ENCODE assay signal across 8 cellular contexts in the genomic region with DNA sequence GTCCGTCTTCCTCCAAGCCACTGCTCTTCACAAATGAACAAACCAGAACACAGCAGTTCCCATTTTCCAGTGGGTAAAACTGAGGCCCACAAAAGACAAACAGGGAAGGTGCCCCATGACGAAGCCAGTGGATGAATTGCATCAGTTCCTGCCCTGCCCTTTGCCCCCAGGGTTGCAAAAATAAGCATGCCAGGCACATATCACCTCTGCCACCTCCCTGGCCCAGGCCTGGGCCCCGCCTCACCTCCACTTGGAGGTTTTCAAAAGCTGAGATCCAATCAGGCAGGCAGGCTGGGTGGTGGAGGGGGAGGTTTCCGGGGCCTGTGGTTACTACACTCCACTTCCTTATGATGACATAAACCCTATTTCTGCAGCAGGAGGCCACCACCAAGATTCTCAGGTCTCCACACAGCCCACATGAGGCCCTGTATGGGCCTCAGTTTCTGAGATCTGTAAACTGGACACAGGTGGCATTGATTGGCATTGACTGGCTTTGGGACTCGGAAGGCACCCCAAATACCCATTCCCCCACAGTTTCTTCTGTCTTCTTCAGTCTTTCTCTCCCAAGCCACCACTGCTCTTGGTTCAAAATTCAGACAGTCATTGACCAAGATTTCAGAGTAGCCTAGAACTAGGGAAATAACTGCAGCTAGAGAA. TPM values are rescaled to one million over a fixed set of nuclear protein-coding genes. Genes with fewer than 3 reads are reported as not detected.
DNase-seq lines count a peak whose midpoint lies in the region; ATAC-seq and TF ChIP-seq lines count a peak whose summit lies in the region.

No MANE protein-coding gene starts in this region.

- H3K9me3 Mint-ChIP-seq in CD4-positive, alpha-beta T cell: no peaks in the 10 kb centered on the region
- no peaks in the 10 kb centered on the region for H3K9me3 Mint-ChIP-seq in T-cell
- no peaks in the 10 kb centered on the region for H3K9me3 Mint-ChIP-seq in activated naive CD8-positive, alpha-beta T cell treated with anti-CD3 and anti-CD28 coated beads, Interleukin-2, amount 10 ng/mL, durations not matched to agents 7 days and 5 days

- WGBS in right lobe of liver (ENCODE audit: insufficient coverage, low coverage, low lambda C conversion rate, missing lambda C conversion rate): 41% methylated on average over 4 of the region's 5 CpGs

- H3K4me1 Mint-ChIP-seq in CD4-positive, alpha-beta T cell (ENCODE audit: low read depth): peaks cover 90% of the 10 kb centered on the region
- H3K4me1 Mint-ChIP-seq in T-cell: peaks cover 84 to 88% (median 86%) of the 10 kb centered on the region in 3 donors
- peaks cover 64% of the 10 kb centered on the region for H3K4me1 Mint-ChIP-seq in activated naive CD8-positive, alpha-beta T cell treated with anti-CD3 and anti-CD28 coated beads, Interleukin-2, amount 10 ng/mL, durations not matched to agents 7 days and 5 days

- H3K36me3 ChIP-seq in right lobe of liver: no peaks in the 10 kb centered on the region

- peak overlapping the region; percentile 80 for H3K27ac ChIP-seq in CD4-positive, alpha-beta T cell (ENCODE audit: low read depth, low read length)
- H3K27ac ChIP-seq in right lobe of liver: peak overlapping the region in 1 of 3 donors; percentile 75

- no peaks in the 10 kb centered on the region for H3K27me3 ChIP-seq in CD4-positive, alpha-beta T cell (ENCODE audit: control insufficient read depth, insufficient read depth, low read length)
- H3K27me3 ChIP-seq in right lobe of liver: no peaks in the 10 kb centered on the region

- DNase-seq in CD4-positive, alpha-beta T cell: peak; percentile 77 to 89 (median 86)
- DNase-seq in HK-2 (ENCODE audit: unreplicated experiment) (peak; percentile 85), T-cell (peak; percentile 74 to 94 (median 90)), right lobe of liver (peak; percentile 83 to 93 (median 83)), NCI-H1436 treated with DMSO at 0.1 percent for 48 hours (lab: John Stamatoyannopoulos, UW) (no peak)
- DNase-seq in activated naive CD8-positive, alpha-beta T cell treated with anti-CD3 and anti-CD28 coated beads, Interleukin-2, amount 10 ng/mL, durations not matched to agents 7 days and 5 days: peak; percentile 84
- peak; percentile 61 for DNase-seq in stimulated activated CD8-positive, alpha-beta memory T cell treated with anti-CD3 and anti-CD28 coated beads, Interleukin-7, amount 100 ng/mL, for 24 hours (ENCODE audit: low read depth)

- peak; percentile 80 for ATAC-seq in CD4-positive, alpha-beta T cell (ENCODE audit: poor library complexity)
- ATAC-seq in GM19468 (IDR thresholded peaks at IDR 0.05; ENCODE audit: extremely low read depth, unreplicated experiment) (peak; percentile 35), T-cell (replicated peaks in 1 of 4) (peak; percentile 77 to 82 (median 78)), right lobe of liver (peak; percentile 68 to 81 (median 78))
- ATAC-seq in activated naive CD8-positive, alpha-beta T cell treated with anti-CD3 and anti-CD28 coated beads, Interleukin-2, amount 10 ng/mL, durations not matched to agents 7 days and 5 days (ENCODE audit: low read depth): peak; percentile 62

- no peaks in the 10 kb centered on the region for H3K9me3 ChIP-seq in CD4-positive, alpha-beta T cell (ENCODE audit: control insufficient read depth, low read length)
- H3K9me3 ChIP-seq in right lobe of liver: no peaks in the 10 kb centered on the region

- H3K36me3 Mint-ChIP-seq in CD4-positive, alpha-beta T cell (ENCODE audit: low read depth): peaks cover 13% of the 10 kb centered on the region
- H3K36me3 Mint-ChIP-seq in T-cell: peaks cover 5% of the 10 kb centered on the region
- peaks cover 33% of the 10 kb centered on the region for H3K36me3 Mint-ChIP-seq in activated naive CD8-positive, alpha-beta T cell treated with anti-CD3 and anti-CD28 coated beads, Interleukin-2, amount 10 ng/mL, durations not matched to agents 7 days and 5 days

- peak overlapping the region; percentile 90 for H3K27ac Mint-ChIP-seq in CD4-positive, alpha-beta T cell
- H3K27ac Mint-ChIP-seq in T-cell: peak overlapping the region; percentile 99 to 100
- H3K27ac Mint-ChIP-seq in activated naive CD8-positive, alpha-beta T cell treated with anti-CD3 and anti-CD28 coated beads, Interleukin-2, amount 10 ng/mL, durations not matched to agents 7 days and 5 days: peak overlapping the region; percentile 100

- TF ChIP-seq POLR2A in right lobe of liver (IDR thresholded peaks at IDR 0.05): peak; percentile 57

- peaks cover 0 to 28% (median 0%) of the 10 kb centered on the region in 4 donors for H3K4me1 ChIP-seq in right lobe of liver

- intact Hi-C loops in CD4-positive, alpha-beta T cell (cut with DNase I, micrococcal nuclease): no loop called here
- intact Hi-C loops in right lobe of liver (cut with DNase I): no loop called here

- no peak for TF ChIP-seq CTCF in CD4-positive, alpha-beta T cell (IDR thresholded peaks at IDR 0.05)
- TF ChIP-seq CTCF in right lobe of liver (IDR thresholded peaks at IDR 0.05): no peak

- CTCF ChIA-PET in CD4-positive, alpha-beta T cell (lab: Charles Lee): interaction anchor here (1.3 to 2.8 kb wide), 6 partner anchors 15 to 100 kb away, joined by 4 to 13 read pairs (median 5); no protein-coding TSS in a partner anchor
- CTCF ChIA-PET in T-cell (lab: Charles Lee): interaction anchor here (0.8 to 3.0 kb wide), 8 partner anchors 23 to 610 kb away, joined by 3 to 16 read pairs (median 6); partner anchors contain the start of gene ZNF281 (in 1 of the 2)

- peak overlapping the region; percentile 94 for H3K4me3 Mint-ChIP-seq in CD4-positive, alpha-beta T cell
- H3K4me3 Mint-ChIP-seq in T-cell: peak overlapping the region; percentile 70 to 99 (median 98)
- H3K4me3 Mint-ChIP-seq in activated naive CD8-positive, alpha-beta T cell treated with anti-CD3 and anti-CD28 coated beads, Interleukin-2, amount 10 ng/mL, durations not matched to agents 7 days and 5 days: peak overlapping the region; percentile 99

- H3K4me3 ChIP-seq in right lobe of liver: no peak overlapping the region

- POLR2A ChIA-PET in CD4-positive, alpha-beta T cell (lab: Charles Lee): interaction anchor here (0.9 to 2.6 kb wide), 8 partner anchors 9 to 350 kb away, joined by 3 to 10 read pairs (median 3); partner anchors contain the start of gene DDX59
- POLR2A ChIA-PET in T-cell (lab: Charles Lee): interaction anchor here (0.5 to 0.6 kb wide), 3 partner anchors 95 to 715 kb away, joined by 3 to 6 read pairs (median 5); no protein-coding TSS in a partner anchor
- POLR2A ChIA-PET in activated naive CD8-positive, alpha-beta T cell treated with anti-CD3 and anti-CD28 coated beads, Interleukin-2, amount 10 ng/mL, durations not matched to agents 7 days and 5 days (lab: Charles Lee): interaction anchor here (0.7 to 8.4 kb wide), 7 partner anchors 7 to 47 kb away, joined by 3 to 108 read pairs (median 4); no protein-coding TSS in a partner anchor

- H3K27me3 Mint-ChIP-seq in CD4-positive, alpha-beta T cell: no peaks in the 10 kb centered on the region
- no peaks in the 10 kb centered on the region for H3K27me3 Mint-ChIP-seq in T-cell
- no peaks in the 10 kb centered on the region for H3K27me3 Mint-ChIP-seq in activated naive CD8-positive, alpha-beta T cell treated with anti-CD3 and anti-CD28 coated beads, Interleukin-2, amount 10 ng/mL, durations not matched to agents 7 days and 5 days

RNA-seq across cellular contexts. Expression of gene KIF21B, which starts 4.1 kb away (rescaled TPM):
- total RNA-seq in CD4-positive, alpha-beta T cell: 10 to 100 TPM; 64.5 to 65.4 TPM
- total RNA-seq in T-cell: 100 to 1,000 TPM in 3 of 5 donors, 10 to 100 TPM in 2; 70.8 to 110 (median 101) TPM
- 100 to 1,000 TPM; 143 TPM for total RNA-seq in activated naive CD8-positive, alpha-beta T cell treated with anti-CD3 and anti-CD28 coated beads, Interleukin-2, amount 10 ng/mL, durations not matched to agents 7 days and 5 days
- total RNA-seq in right lobe of liver: 1 to 10 TPM in 4 of 6 experiments, under 1 TPM in 2; 0.75 to 4.4 (median 1.4) TPM

Comparison
In these comparisons a context has a peak if more than half of its experiments do, and no peak if none do; other contexts are left out.
1. RNA of gene KIF21B, which starts 4.1 kb away (total RNA-seq): 143 TPM in activated naive CD8-positive, alpha-beta T cell treated with anti-CD3 and anti-CD28 coated beads, Interleukin-2, amount 10 ng/mL, durations not matched to agents 7 days and 5 days, 70.8 to 110 TPM in T-cell and 64.5 to 65.4 TPM in CD4-positive, alpha-beta T cell; 0.75 to 4.4 TPM in right lobe of liver; every median in the first group is over 10 times any median in the second.
2. Peak in every context shown above with its lines, with median percentiles within 50 percentile points of each other: ATAC-seq, H3K27ac Mint-ChIP-seq and H3K4me3 Mint-ChIP-seq.